In genomic region chr19:5947435-5947834, GRCh38 we compare ENCODE assay signal across 9 cellular contexts. TPM values are rescaled to one million over a fixed set of nuclear protein-coding genes. Genes with fewer than 3 reads are reported as not detected.
DNase-seq lines count a peak whose midpoint lies in the region; ATAC-seq and TF ChIP-seq lines count a peak whose summit lies in the region.
"Had no signal": no experiment of that assay in that cellular context is flagged by ENCODE, and none has a peak within 500 bp of the region (broad histone marks: within the 10 kb centered on the region; RNA-seq: fewer than 3 reads in every experiment).

No MANE protein-coding gene starts in this region.

- 57 to 80% (median 69%) methylated on average over 13 of the region's 13 CpGs for WGBS in stomach, 5 donors

- no peaks in the 10 kb centered on the region for H3K9me3 ChIP-seq in stomach

- TF ChIP-seq EP300 in stomach (IDR thresholded peaks at IDR 0.05), result no peak

- H3K27me3 ChIP-seq in stomach, result no peaks in the 10 kb centered on the region

- intact Hi-C loops in stomach (cut with DNase I; ENCODE audit: low total_unique reads), result no loop called here

- TF ChIP-seq CTCF in cardiac fibroblast (IDR thresholded peaks at IDR 0.05; ENCODE audit: low read depth, low read length), result no peak
- TF ChIP-seq CTCF in stomach (IDR thresholded peaks at IDR 0.05), result no peak

- no peak for ATAC-seq in GM19023 (IDR thresholded peaks at IDR 0.05; ENCODE audit: unreplicated experiment)
- ATAC-seq: GM12878 had no signal

- DNase-seq in MV-4-11 (lab: John Stamatoyannopoulos, UW) (peak; percentile 93), cardiac fibroblast (ENCODE audit: low read depth in 2 of 2) (peak; percentile 83 to 86), left kidney (ENCODE audit: low read depth, low spot score) (peak; percentile 55), stomach (peak; percentile 37), HUDEP-2 (lab: John Stamatoyannopoulos, UW; ENCODE audit: unreplicated experiment in 76 of 76) (no peak), mesenteric fat pad (ENCODE audit: low spot score) (no peak), NOMO-1 treated with dmso at 0.1 percent for 144 hours (lab: John Stamatoyannopoulos, UW; ENCODE audit: unreplicated experiment) (no peak)

- H3K4me3 ChIP-seq in cardiac fibroblast (replicated peaks in 1 of 2; ENCODE audit: low read depth in 2 of 2, low read length in 2 of 2) (peak overlapping the region in 1 of 2 donors; percentile 0), stomach (no peak overlapping the region)
- H3K4me3 ChIP-seq: GM12878 had no signal

- H3K36me3 ChIP-seq in stomach, result peaks cover 0 to 8% (median 2%) of the 10 kb centered on the region in 4 donors

- no peak for TF ChIP-seq POLR2A in stomach (IDR thresholded peaks at IDR 0.05)

- peaks cover 74 to 97% (median 86%) of the 10 kb centered on the region in 4 donors for H3K4me1 ChIP-seq in stomach

- H3K27ac ChIP-seq in stomach, result peak overlapping the region in 4 of 5 donors; percentile 73 to 84 (median 80)

RNA-seq across cellular contexts. Expression of gene RANBP3, which starts 30.5 kb away (rescaled TPM):
- total RNA-seq in stomach, result 100 to 1,000 TPM in 2 of 5 donors, 10 to 100 TPM in 3; 28.6 to 235 (median 85.9) TPM
- 10 to 100 TPM; 27.7 to 34.4 (median 31.2) TPM for polyA plus RNA-seq in stomach
- 56.7 TPM for total RNA-seq in mesenteric fat pad

RNA-seq across cellular contexts. Expression of gene CAPS, which starts 33.4 kb away (rescaled TPM):
- total RNA-seq in stomach (100 to 1,000 TPM in 1 of 5 donors, 10 to 100 TPM in 4; 27.2 to 143 (median 54.8) TPM), mesenteric fat pad (4.4 TPM)
- polyA plus RNA-seq in stomach, result 10 to 100 TPM; 34.5 to 50.4 (median 44.0) TPM

RNA-seq across cellular contexts. Expression of gene VMAC, which starts 42.8 kb away (rescaled TPM):
- total RNA-seq in stomach, result 10 to 100 TPM in 3 of 5 donors, 1 to 10 TPM in 2; 3.6 to 60.8 (median 13.8) TPM
- 1 to 10 TPM; 4.3 to 5.0 (median 4.7) TPM for polyA plus RNA-seq in stomach
- 3.0 TPM for total RNA-seq in mesenteric fat pad

RNA-seq across cellular contexts. Expression of gene NDUFA11, which starts 43.8 kb away (rescaled TPM):
- total RNA-seq in stomach (100 to 1,000 TPM in 4 of 5 donors, 10 to 100 TPM in 1; 22.2 to 474 (median 130) TPM), mesenteric fat pad (186 TPM)
- 100 to 1,000 TPM; 490 to 524 (median 492) TPM for polyA plus RNA-seq in stomach

Comparison
In these comparisons a context has a peak if more than half of its experiments do, and no peak if none do; other contexts are left out.
1. DNase-seq: peak in MV-4-11 (single experiment), cardiac fibroblast (2 of 2), left kidney (single experiment) and stomach (single experiment); none in HUDEP-2 (0 of 76), mesenteric fat pad (single experiment) and NOMO-1 treated with dmso at 0.1 percent for 144 hours (single experiment).